ENCODE assay signal across 20 cellular contexts in genomic region chr17:41490620-41491019, GRCh38. TPM values are rescaled to one million over a fixed set of nuclear protein-coding genes. Genes with fewer than 3 reads are reported as not detected.
"Had no signal": no experiment of that assay in that cellular context is flagged by ENCODE, and none has a peak within 500 bp of the region (broad histone marks: within the 10 kb centered on the region; RNA-seq: fewer than 3 reads in every experiment).

No MANE protein-coding gene starts in this region.

- DNase-seq: activated CD4-positive, alpha-beta memory T cell treated with anti-CD3 and anti-CD28 coated beads, Interleukin-2, amount 10 ng/mL, durations not matched to agents 7 days and 5 days; activated T-cell treated with anti-CD3 and anti-CD28 coated beads, Interleukin-2, amount 50 U/mL, for 72 hours; immature natural killer cell; left cardiac atrium; nephron progenitor cell; spleen; stimulated activated CD4-positive, alpha-beta T cell treated with anti-CD3 and anti-CD28 coated beads, Interleukin-1b, Interleukin-23, amount 100 ng/mL, for 48 hours; stimulated activated naive B cell treated with anti-CD40 and anti-IgM and Interleukin-4, amounts not matched to agents 10 μg/mL and 1 μg/mL and 100 μg/mL, for 72 hours had no signal

- H3K4me3 Mint-ChIP-seq: activated CD4-positive, alpha-beta memory T cell treated with anti-CD3 and anti-CD28 coated beads, Interleukin-2, amount 10 ng/mL, durations not matched to agents 7 days and 5 days; activated T-cell treated with anti-CD3 and anti-CD28 coated beads, Interleukin-2, amount 50 U/mL, for 72 hours; immature natural killer cell; nephron progenitor cell; stimulated activated naive B cell treated with anti-CD40 and anti-IgM and Interleukin-4, amounts not matched to agents 10 μg/mL and 1 μg/mL and 100 μg/mL, for 72 hours had no signal

- H3K27ac ChIP-seq: breast epithelium, dorsolateral prefrontal cortex, esophagus muscularis mucosa, transverse colon had no signal

- H3K36me3 Mint-ChIP-seq: immature natural killer cell; stimulated activated naive B cell treated with anti-CD40 and anti-IgM and Interleukin-4, amounts not matched to agents 10 μg/mL and 1 μg/mL and 100 μg/mL, for 72 hours had no signal

- H3K9me3 Mint-ChIP-seq: activated CD4-positive, alpha-beta memory T cell treated with anti-CD3 and anti-CD28 coated beads, Interleukin-2, amount 10 ng/mL, durations not matched to agents 7 days and 5 days; activated T-cell treated with anti-CD3 and anti-CD28 coated beads, Interleukin-2, amount 50 U/mL, for 72 hours; immature natural killer cell; nephron progenitor cell; stimulated activated naive B cell treated with anti-CD40 and anti-IgM and Interleukin-4, amounts not matched to agents 10 μg/mL and 1 μg/mL and 100 μg/mL, for 72 hours had no signal

- H3K27ac Mint-ChIP-seq: activated CD4-positive, alpha-beta memory T cell treated with anti-CD3 and anti-CD28 coated beads, Interleukin-2, amount 10 ng/mL, durations not matched to agents 7 days and 5 days; activated T-cell treated with anti-CD3 and anti-CD28 coated beads, Interleukin-2, amount 50 U/mL, for 72 hours; immature natural killer cell; nephron progenitor cell; stimulated activated naive B cell treated with anti-CD40 and anti-IgM and Interleukin-4, amounts not matched to agents 10 μg/mL and 1 μg/mL and 100 μg/mL, for 72 hours had no signal

- H3K27me3 Mint-ChIP-seq: activated CD4-positive, alpha-beta memory T cell treated with anti-CD3 and anti-CD28 coated beads, Interleukin-2, amount 10 ng/mL, durations not matched to agents 7 days and 5 days had no signal

- ATAC-seq: activated T-cell treated with anti-CD3 and anti-CD28 coated beads, Interleukin-2, amount 50 U/mL, for 72 hours; left cardiac atrium; sciatic nerve; stimulated activated naive B cell treated with anti-CD40 and anti-IgM and Interleukin-4, amounts not matched to agents 10 μg/mL and 1 μg/mL and 100 μg/mL, for 72 hours had no signal

- H3K4me1 Mint-ChIP-seq: immature natural killer cell had no signal

- FAIRE-seq: endometrium had no signal

RNA-seq across cellular contexts. Expression of gene KRT36, which starts 0.9 kb away (rescaled TPM):
- total RNA-seq: activated CD4-positive, alpha-beta memory T cell treated with anti-CD3 and anti-CD28 coated beads, Interleukin-2, amount 10 ng/mL, durations not matched to agents 7 days and 5 days; activated T-cell treated with anti-CD3 and anti-CD28 coated beads, Interleukin-2, amount 50 U/mL, for 72 hours; aorta; breast epithelium; chondrocyte; dorsolateral prefrontal cortex; esophagus muscularis mucosa; left cardiac atrium; osteocyte; pulmonary artery endothelial cell; sciatic nerve; subcutaneous adipose tissue; transverse colon had no signal
- polyA plus RNA-seq: immature natural killer cell had no signal

RNA-seq across cellular contexts. Expression of gene KRT35, which starts 9.7 kb away (rescaled TPM):
- total RNA-seq: activated CD4-positive, alpha-beta memory T cell treated with anti-CD3 and anti-CD28 coated beads, Interleukin-2, amount 10 ng/mL, durations not matched to agents 7 days and 5 days; activated T-cell treated with anti-CD3 and anti-CD28 coated beads, Interleukin-2, amount 50 U/mL, for 72 hours; aorta; breast epithelium; chondrocyte; dorsolateral prefrontal cortex; esophagus muscularis mucosa; fibroblast of villous mesenchyme; left cardiac atrium; osteocyte; pulmonary artery endothelial cell; subcutaneous adipose tissue; transverse colon had no signal
- polyA plus RNA-seq: aorta, immature natural killer cell had no signal

RNA-seq across cellular contexts. Expression of gene KRT13, which starts 14.8 kb away (rescaled TPM):
- total RNA-seq: activated CD4-positive, alpha-beta memory T cell treated with anti-CD3 and anti-CD28 coated beads, Interleukin-2, amount 10 ng/mL, durations not matched to agents 7 days and 5 days; activated T-cell treated with anti-CD3 and anti-CD28 coated beads, Interleukin-2, amount 50 U/mL, for 72 hours; aorta; chondrocyte; fibroblast of villous mesenchyme; left cardiac atrium; osteocyte; pulmonary artery endothelial cell; spleen; subcutaneous adipose tissue had no signal
- polyA plus RNA-seq: immature natural killer cell had no signal

RNA-seq across cellular contexts. Expression of gene KRT32, which starts 23.4 kb away (rescaled TPM):
- total RNA-seq: activated CD4-positive, alpha-beta memory T cell treated with anti-CD3 and anti-CD28 coated beads, Interleukin-2, amount 10 ng/mL, durations not matched to agents 7 days and 5 days; activated T-cell treated with anti-CD3 and anti-CD28 coated beads, Interleukin-2, amount 50 U/mL, for 72 hours; aorta; chondrocyte; dorsolateral prefrontal cortex; esophagus muscularis mucosa; fibroblast of villous mesenchyme; left cardiac atrium; osteocyte; pulmonary artery endothelial cell; spleen; subcutaneous adipose tissue; transverse colon had no signal
- polyA plus RNA-seq: aorta, immature natural killer cell, spleen had no signal

RNA-seq across cellular contexts. Expression of gene KRT15, which starts 28.1 kb away (rescaled TPM):
- total RNA-seq: activated CD4-positive, alpha-beta memory T cell treated with anti-CD3 and anti-CD28 coated beads, Interleukin-2, amount 10 ng/mL, durations not matched to agents 7 days and 5 days; activated T-cell treated with anti-CD3 and anti-CD28 coated beads, Interleukin-2, amount 50 U/mL, for 72 hours; aorta; chondrocyte; osteocyte; spleen; subcutaneous adipose tissue had no signal
- polyA plus RNA-seq: immature natural killer cell had no signal
